ENCODE assay signal across 17 cellular contexts in the genomic region with DNA sequence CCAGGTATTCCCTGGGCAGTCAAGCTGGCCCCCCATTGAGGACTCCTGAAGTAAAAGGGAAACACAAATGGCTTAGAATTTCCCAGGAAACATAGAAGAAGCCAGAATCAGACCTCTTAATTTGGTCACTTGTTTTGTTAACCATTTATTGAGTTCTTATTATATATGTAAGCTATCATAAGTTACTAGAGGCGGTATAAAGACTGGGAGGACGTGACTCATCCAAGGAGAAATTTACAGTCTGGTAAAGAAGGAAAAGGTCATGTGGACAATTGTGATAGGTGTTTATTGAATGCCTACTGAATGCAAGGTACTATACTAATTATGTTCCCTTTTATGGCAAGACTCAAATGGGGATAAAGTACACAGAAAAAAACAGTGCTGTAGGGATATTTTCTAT.
DNase-seq lines count a peak whose midpoint lies in the region; ATAC-seq, FAIRE-seq and TF ChIP-seq lines count a peak whose summit lies in the region.
"Had no signal": no experiment of that assay in that cellular context is flagged by ENCODE, and none has a peak within 500 bp of the region (broad histone marks: within the 10 kb centered on the region; RNA-seq: fewer than 3 reads in every experiment).

No MANE protein-coding gene starts in this region.

- no peaks in the 10 kb centered on the region for H3K27me3 ChIP-seq in prostate gland (replicated peaks; ENCODE audit: insufficient read depth)
- H3K27me3 ChIP-seq in lower lobe of right lung (ENCODE audit: low read depth), result no peaks in the 10 kb centered on the region
- H3K27me3 ChIP-seq: SJCRH30 had no signal

- peaks cover 10% of the 10 kb centered on the region for H3K4me1 ChIP-seq in mucosa of descending colon (ENCODE audit: low read depth)
- no peaks in the 10 kb centered on the region for H3K4me1 ChIP-seq in prostate gland (replicated peaks)
- no peaks in the 10 kb centered on the region for H3K4me1 ChIP-seq in lower lobe of right lung

- peak; percentile 99 for ATAC-seq in mucosa of descending colon
- no peak for ATAC-seq in HG02981 (IDR thresholded peaks at IDR 0.05; ENCODE audit: unreplicated experiment)
- ATAC-seq in lower lobe of right lung, result no peak

- intact Hi-C loops in mucosa of descending colon (cut with DNase I, micrococcal nuclease) (no loop called here), prostate gland (cut with DNase I) (no loop called here), lower lobe of right lung (cut with DNase I) (no loop called here)

- in situ Hi-C loops in ACHN (cut with HindIII; ENCODE audit: low pct_ligation_motif_present, low pct_unique_long_range_greater_than_20kb, low sequenced_read_pairs) (no loop called here), GM13977 (cut with MboI; ENCODE audit: low pct_unique_long_range_greater_than_20kb, low sequenced_read_pairs, unreplicated experiment) (no loop called here)

- FAIRE-seq in colon (lab: Jason Lieb, UNC), result peak; percentile 83

- 85% methylated on average over 2 of the region's 2 CpGs for WGBS in prostate gland

- DNase-seq in ACHN (peak; percentile 75), LoVo (ENCODE audit: low spot score) (peak; percentile 65), mucosa of descending colon (peak in 1 of 3 donors; percentile 11), GM13977 (ENCODE audit: low spot score) (no peak), prostate gland (ENCODE audit: low spot score) (no peak), lower lobe of right lung (no peak)
- DNase-seq: CD4-positive, alpha-beta memory T cell; GOT3; NCI-H1105 treated with DMSO at 0.1 percent for 48 hours; NCI-H187; NCI-H510A treated with DMSO at 0.1 percent for 48 hours; RPMI8226; SJCRH30 had no signal

- H3K27ac ChIP-seq in prostate gland (no peak overlapping the region), lower lobe of right lung (no peak overlapping the region)
- H3K27ac ChIP-seq: HL-60, KMS-11, SJCRH30 had no signal

- H3K9me3 ChIP-seq in mucosa of descending colon (no peaks in the 10 kb centered on the region), prostate gland (no peaks in the 10 kb centered on the region), lower lobe of right lung (no peaks in the 10 kb centered on the region)
- H3K9me3 ChIP-seq: SJCRH30 had no signal

- H3K36me3 ChIP-seq in mucosa of descending colon (ENCODE audit: low read depth) (no peaks in the 10 kb centered on the region), prostate gland (no peaks in the 10 kb centered on the region), lower lobe of right lung (no peaks in the 10 kb centered on the region)
- H3K36me3 ChIP-seq: SJCRH30 had no signal

- TF ChIP-seq CTCF in mucosa of descending colon (IDR thresholded peaks at IDR 0.05) (no peak), GM13977 (IDR thresholded peaks at IDR 0.05; ENCODE audit: extremely low read depth, insufficient read depth, missing control alignments) (no peak), prostate gland (IDR thresholded peaks at IDR 0.05) (no peak), lower lobe of right lung (IDR thresholded peaks at IDR 0.05) (no peak)

- no peak for TF ChIP-seq POLR2A in prostate gland (IDR thresholded peaks at IDR 0.05)

- H3K4me3 ChIP-seq in mucosa of descending colon (no peak overlapping the region), prostate gland (no peak overlapping the region), lower lobe of right lung (no peak overlapping the region)
- H3K4me3 ChIP-seq: SJCRH30 had no signal

Comparison
In these comparisons a context has a peak if more than half of its experiments do, and no peak if none do; other contexts are left out.
1. DNase-seq: peak in ACHN (single experiment) and LoVo (single experiment); none in GM13977 (single experiment), prostate gland (single experiment) and lower lobe of right lung (single experiment).